ENCODE assay signal across 2 cellular contexts in genomic region chr16:16257301-16257923, GRCh38. TPM values are rescaled to one million over a fixed set of nuclear protein-coding genes. Genes with fewer than 3 reads are reported as not detected.
"Had no signal": no experiment of that assay in that cellular context is flagged by ENCODE, and none has a peak within 500 bp of the region (broad histone marks: within the 10 kb centered on the region; RNA-seq: fewer than 3 reads in every experiment).

No MANE protein-coding gene starts in this region.

RNA-seq across cellular contexts. Expression of gene ABCC6, which starts 34.1 kb away (rescaled TPM):
- total RNA-seq: T-helper 17 cell had no signal
- polyA plus RNA-seq: keratinocyte had no signal
